1 cellular context compared by ENCODE assay signal in the genomic region with DNA sequence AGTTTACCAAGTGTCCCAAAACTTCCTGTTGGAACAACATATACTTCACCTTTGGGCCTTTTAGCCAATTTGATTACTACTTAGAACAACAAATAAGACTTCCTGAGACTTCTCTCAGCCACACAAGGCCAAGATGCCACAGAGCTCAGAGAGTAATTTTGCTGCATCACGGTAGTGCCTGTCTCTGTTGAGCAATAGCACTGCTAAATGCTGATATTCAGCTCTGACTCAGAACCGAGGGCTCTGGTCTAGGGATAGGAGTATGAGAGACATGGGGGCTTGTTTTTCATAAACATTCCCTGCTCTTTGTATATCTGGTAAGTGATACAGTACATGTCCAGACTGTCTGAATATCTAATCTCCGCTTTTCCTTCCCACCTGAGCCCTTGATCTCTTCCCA.
TF ChIP-seq lines count a peak whose summit lies in the region.

No MANE protein-coding gene starts in this region.

TF ChIP-seq in GM23338, 12 proteins besides CTCF, POLR2A, EP300 and RAD21 (continued from another document):
- TF ChIP-seq, protein P1, sequence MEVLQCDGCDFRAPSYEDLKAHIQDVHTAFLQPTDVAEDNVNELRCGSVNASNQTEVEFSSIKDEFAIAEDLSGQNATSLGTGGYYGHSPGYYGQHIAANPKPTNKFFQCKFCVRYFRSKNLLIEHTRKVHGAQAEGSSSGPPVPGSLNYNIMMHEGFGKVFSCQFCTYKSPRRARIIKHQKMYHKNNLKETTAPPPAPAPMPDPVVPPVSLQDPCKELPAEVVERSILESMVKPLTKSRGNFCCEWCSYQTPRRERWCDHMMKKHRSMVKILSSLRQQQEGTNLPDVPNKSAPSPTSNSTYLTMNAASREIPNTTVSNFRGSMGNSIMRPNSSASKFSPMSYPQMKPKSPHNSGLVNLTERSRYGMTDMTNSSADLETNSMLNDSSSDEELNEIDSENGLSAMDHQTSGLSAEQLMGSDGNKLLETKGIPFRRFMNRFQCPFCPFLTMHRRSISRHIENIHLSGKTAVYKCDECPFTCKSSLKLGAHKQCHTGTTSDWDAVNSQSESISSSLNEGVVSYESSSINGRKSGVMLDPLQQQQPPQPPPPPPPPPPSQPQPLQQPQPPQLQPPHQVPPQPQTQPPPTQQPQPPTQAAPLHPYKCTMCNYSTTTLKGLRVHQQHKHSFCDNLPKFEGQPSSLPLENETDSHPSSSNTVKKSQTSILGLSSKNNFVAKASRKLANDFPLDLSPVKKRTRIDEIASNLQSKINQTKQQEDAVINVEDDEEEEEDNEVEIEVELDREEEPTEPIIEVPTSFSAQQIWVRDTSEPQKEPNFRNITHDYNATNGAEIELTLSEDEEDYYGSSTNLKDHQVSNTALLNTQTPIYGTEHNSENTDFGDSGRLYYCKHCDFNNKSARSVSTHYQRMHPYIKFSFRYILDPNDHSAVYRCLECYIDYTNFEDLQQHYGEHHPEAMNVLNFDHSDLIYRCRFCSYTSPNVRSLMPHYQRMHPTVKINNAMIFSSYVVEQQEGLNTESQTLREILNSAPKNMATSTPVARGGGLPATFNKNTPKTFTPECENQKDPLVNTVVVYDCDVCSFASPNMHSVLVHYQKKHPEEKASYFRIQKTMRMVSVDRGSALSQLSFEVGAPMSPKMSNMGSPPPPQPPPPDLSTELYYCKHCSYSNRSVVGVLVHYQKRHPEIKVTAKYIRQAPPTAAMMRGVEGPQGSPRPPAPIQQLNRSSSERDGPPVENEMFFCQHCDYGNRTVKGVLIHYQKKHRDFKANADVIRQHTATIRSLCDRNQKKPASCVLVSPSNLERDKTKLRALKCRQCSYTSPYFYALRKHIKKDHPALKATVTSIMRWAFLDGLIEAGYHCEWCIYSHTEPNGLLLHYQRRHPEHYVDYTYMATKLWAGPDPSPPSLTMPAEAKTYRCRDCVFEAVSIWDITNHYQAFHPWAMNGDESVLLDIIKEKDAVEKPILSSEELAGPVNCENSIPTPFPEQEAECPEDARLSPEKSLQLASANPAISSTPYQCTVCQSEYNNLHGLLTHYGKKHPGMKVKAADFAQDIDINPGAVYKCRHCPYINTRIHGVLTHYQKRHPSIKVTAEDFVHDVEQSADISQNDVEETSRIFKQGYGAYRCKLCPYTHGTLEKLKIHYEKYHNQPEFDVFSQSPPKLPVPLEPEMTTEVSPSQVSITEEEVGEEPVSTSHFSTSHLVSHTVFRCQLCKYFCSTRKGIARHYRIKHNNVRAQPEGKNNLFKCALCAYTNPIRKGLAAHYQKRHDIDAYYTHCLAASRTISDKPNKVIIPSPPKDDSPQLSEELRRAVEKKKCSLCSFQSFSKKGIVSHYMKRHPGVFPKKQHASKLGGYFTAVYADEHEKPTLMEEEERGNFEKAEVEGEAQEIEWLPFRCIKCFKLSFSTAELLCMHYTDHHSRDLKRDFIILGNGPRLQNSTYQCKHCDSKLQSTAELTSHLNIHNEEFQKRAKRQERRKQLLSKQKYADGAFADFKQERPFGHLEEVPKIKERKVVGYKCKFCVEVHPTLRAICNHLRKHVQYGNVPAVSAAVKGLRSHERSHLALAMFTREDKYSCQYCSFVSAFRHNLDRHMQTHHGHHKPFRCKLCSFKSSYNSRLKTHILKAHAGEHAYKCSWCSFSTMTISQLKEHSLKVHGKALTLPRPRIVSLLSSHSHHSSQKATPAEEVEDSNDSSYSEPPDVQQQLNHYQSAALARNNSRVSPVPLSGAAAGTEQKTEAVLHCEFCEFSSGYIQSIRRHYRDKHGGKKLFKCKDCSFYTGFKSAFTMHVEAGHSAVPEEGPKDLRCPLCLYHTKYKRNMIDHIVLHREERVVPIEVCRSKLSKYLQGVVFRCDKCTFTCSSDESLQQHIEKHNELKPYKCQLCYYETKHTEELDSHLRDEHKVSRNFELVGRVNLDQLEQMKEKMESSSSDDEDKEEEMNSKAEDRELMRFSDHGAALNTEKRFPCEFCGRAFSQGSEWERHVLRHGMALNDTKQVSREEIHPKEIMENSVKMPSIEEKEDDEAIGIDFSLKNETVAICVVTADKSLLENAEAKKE (CRISPR knock-in tag; IDR thresholded peaks at IDR 0.05), result no peak
- TF ChIP-seq EZH2 (IDR thresholded peaks at IDR 0.05; ENCODE audit: low read depth, unreplicated experiment) (no peak), EZH2phosphoT487 (IDR thresholded peaks at IDR 0.05; ENCODE audit: unreplicated experiment) (no peak), STAT1 (IDR thresholded peaks at IDR 0.05; ENCODE audit: unreplicated experiment) (no peak), NANOG (IDR thresholded peaks at IDR 0.05; ENCODE audit: borderline replicate concordance) (no peak), POLR2AphosphoS5 (IDR thresholded peaks at IDR 0.05; ENCODE audit: low read depth) (no peak), ZNF114 (CRISPR knock-in tag; IDR thresholded peaks at IDR 0.05) (no peak), ZNF331 (CRISPR knock-in tag; IDR thresholded peaks at IDR 0.05; ENCODE audit: low read depth) (no peak)
- TF ChIP-seq, protein P2, sequence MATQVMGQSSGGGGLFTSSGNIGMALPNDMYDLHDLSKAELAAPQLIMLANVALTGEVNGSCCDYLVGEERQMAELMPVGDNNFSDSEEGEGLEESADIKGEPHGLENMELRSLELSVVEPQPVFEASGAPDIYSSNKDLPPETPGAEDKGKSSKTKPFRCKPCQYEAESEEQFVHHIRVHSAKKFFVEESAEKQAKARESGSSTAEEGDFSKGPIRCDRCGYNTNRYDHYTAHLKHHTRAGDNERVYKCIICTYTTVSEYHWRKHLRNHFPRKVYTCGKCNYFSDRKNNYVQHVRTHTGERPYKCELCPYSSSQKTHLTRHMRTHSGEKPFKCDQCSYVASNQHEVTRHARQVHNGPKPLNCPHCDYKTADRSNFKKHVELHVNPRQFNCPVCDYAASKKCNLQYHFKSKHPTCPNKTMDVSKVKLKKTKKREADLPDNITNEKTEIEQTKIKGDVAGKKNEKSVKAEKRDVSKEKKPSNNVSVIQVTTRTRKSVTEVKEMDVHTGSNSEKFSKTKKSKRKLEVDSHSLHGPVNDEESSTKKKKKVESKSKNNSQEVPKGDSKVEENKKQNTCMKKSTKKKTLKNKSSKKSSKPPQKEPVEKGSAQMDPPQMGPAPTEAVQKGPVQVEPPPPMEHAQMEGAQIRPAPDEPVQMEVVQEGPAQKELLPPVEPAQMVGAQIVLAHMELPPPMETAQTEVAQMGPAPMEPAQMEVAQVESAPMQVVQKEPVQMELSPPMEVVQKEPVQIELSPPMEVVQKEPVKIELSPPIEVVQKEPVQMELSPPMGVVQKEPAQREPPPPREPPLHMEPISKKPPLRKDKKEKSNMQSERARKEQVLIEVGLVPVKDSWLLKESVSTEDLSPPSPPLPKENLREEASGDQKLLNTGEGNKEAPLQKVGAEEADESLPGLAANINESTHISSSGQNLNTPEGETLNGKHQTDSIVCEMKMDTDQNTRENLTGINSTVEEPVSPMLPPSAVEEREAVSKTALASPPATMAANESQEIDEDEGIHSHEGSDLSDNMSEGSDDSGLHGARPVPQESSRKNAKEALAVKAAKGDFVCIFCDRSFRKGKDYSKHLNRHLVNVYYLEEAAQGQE (IDR thresholded peaks at IDR 0.05; ENCODE audit: unreplicated experiment), result no peak
- TF ChIP-seq, protein P3, sequence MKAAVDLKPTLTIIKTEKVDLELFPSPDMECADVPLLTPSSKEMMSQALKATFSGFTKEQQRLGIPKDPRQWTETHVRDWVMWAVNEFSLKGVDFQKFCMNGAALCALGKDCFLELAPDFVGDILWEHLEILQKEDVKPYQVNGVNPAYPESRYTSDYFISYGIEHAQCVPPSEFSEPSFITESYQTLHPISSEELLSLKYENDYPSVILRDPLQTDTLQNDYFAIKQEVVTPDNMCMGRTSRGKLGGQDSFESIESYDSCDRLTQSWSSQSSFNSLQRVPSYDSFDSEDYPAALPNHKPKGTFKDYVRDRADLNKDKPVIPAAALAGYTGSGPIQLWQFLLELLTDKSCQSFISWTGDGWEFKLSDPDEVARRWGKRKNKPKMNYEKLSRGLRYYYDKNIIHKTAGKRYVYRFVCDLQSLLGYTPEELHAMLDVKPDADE (IDR thresholded peaks at IDR 0.05), result no peak
TF ChIP-seq in GM23338: peak in this region for 0.
